In the genomic region with DNA sequence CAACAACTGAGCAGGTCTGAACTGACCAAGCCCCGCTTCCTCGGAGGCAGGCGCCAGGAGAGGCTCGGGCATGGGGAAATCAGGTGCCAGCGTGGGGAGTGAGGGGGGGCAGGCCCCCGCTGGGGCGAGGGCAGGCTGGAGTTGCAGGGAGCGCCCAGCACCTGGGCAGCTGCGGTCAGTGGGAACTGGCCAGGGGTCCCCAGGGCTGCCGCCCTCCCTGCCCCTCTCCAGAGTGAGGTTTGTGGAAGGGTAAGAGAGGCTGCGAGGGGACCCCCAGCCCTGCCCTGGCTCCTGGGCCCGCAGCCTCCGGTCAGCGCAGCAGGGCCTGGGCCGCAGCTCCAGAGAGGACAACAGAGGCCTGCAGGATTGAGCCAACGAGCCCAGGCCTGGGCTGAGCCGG, we compare ENCODE assay signal across 21 cellular contexts. TPM values are rescaled to one million over a fixed set of nuclear protein-coding genes. Genes with fewer than 3 reads are reported as not detected.
DNase-seq lines count a peak whose midpoint lies in the region; ATAC-seq, FAIRE-seq and TF ChIP-seq lines count a peak whose summit lies in the region.
"Had no signal": no experiment of that assay in that cellular context is flagged by ENCODE, and none has a peak within 500 bp of the region (broad histone marks: within the 10 kb centered on the region; RNA-seq: fewer than 3 reads in every experiment).

No MANE protein-coding gene starts in this region.

- no peak overlapping the region for H2BK15ac ChIP-seq in mesenchymal stem cell (ENCODE audit: low read depth, poor library complexity, severe bottlenecking)

- CTCF ChIA-PET in K562 (lab: Yijun Ruan, JAX; ENCODE audit: low intra/inter-chr PET ratio) = interaction anchor here (0.6 to 1.0 kb wide), 2 partner anchors 32 to 38 kb away, joined by 3 to 4 read pairs; a partner anchor contains a TSS

- H3K4me2 ChIP-seq in K562 (ENCODE audit: insufficient read depth, low read length) = no peak overlapping the region
- no peak overlapping the region for H3K4me2 ChIP-seq in mesenchymal stem cell (ENCODE audit: low read length, poor library complexity, severe bottlenecking)
- no peak overlapping the region for H3K4me2 ChIP-seq in smooth muscle cell
- H3K4me2 ChIP-seq: KMS-11 had no signal

- POLR2A ChIA-PET in K562 (lab: Yijun Ruan, JAX) = interaction anchor here (0.6 to 1.5 kb wide), 4 partner anchors 22 to 681 kb away, joined by 3 to 4 read pairs (median 3); a partner anchor contains a TSS

- H4K20me1 ChIP-seq in K562 (replicated peaks; ENCODE audit: control insufficient read depth, insufficient read depth, low read length) = peaks cover 11% of the 10 kb centered on the region; the same call in 1 of the 2 replicates
- peaks cover 29% of the 10 kb centered on the region for H4K20me1 ChIP-seq in smooth muscle cell (ENCODE audit: low read depth)

- peaks cover 27% of the 10 kb centered on the region for H3K36me3 ChIP-seq in HUES64 (ENCODE audit: insufficient read depth, low read length)
- peaks cover 40% of the 10 kb centered on the region; the same call in 2 of the 3 replicates for H3K36me3 ChIP-seq in K562 (ENCODE audit: control insufficient read depth, insufficient read depth, low read length)
- peaks cover 25 to 70% of the 10 kb centered on the region in 2 experiments for H3K36me3 ChIP-seq in mesenchymal stem cell (ENCODE audit: control insufficient read depth in 1 of 2, insufficient read depth in 2 of 2, low read depth in 1 of 2, low read length in 2 of 2)
- H3K36me3 ChIP-seq in smooth muscle cell (ENCODE audit: low read depth) = no peaks in the 10 kb centered on the region

- no peaks in the 10 kb centered on the region for H3K9me1 ChIP-seq in K562 (ENCODE audit: control insufficient read depth, insufficient read depth, low read length)

- no peak overlapping the region for H4K91ac ChIP-seq in mesenchymal stem cell (ENCODE audit: low read length)

- H2BK12ac ChIP-seq in mesenchymal stem cell (ENCODE audit: low read length in 2 of 2) = no peak overlapping the region

- H2BK5ac ChIP-seq in mesenchymal stem cell (ENCODE audit: low read depth, low read length, poor library complexity, severe bottlenecking) = no peak overlapping the region

- no peaks in the 10 kb centered on the region for H3F3A ChIP-seq in smooth muscle cell (ENCODE audit: low read depth)

- peak overlapping the region; percentile 52 for H2AK5ac ChIP-seq in mesenchymal stem cell (ENCODE audit: low read length, severe bottlenecking)

- DNase-seq in K562 (ENCODE audit: extremely low read depth in 1 of 4, low spot score in 3 of 4) (no peak), mesenchymal stem cell (no peak), smooth muscle cell (lab: John Stamatoyannopoulos, UW; ENCODE audit: unreplicated experiment) (no peak), AG08395 (ENCODE audit: low spot score) (no peak), NCI-H146 treated with DMSO at 0.1 percent for 48 hours (lab: John Stamatoyannopoulos, UW; ENCODE audit: unreplicated experiment) (no peak), MV-4-11 (lab: John Stamatoyannopoulos, UW) (no peak)
- DNase-seq in activated naive CD4-positive, alpha-beta T cell (lab: John Stamatoyannopoulos, UW) = no peak
- DNase-seq: activated CD8-positive, alpha-beta T cell treated with anti-CD3 and anti-CD28 coated beads for 36 hours; activated T-cell treated with anti-CD3 and anti-CD28 coated beads, Interleukin-2, amount 50 U/mL, for 1 hour; CD4-positive, alpha-beta T cell; central memory CD4-positive, alpha-beta T cell; erythroblast; naive thymus-derived CD4-positive, alpha-beta T cell; NCI-H1694 treated with DMSO at 0.1 percent for 48 hours; NCI-H748 treated with DMSO at 0.1 percent for 48 hours; testis had no signal

- no TSS peak for BruUV-seq in K562 (replicated peaks; lab: Mats Ljungman, UMichigan)

- TF ChIP-seq CTCF in K562 (IDR thresholded peaks at IDR 0.05 in 2 of 3, conservative IDR thresholded peaks at IDR 0.05 in 1 of 3; ENCODE audit: insufficient read depth in 2 of 3, low read depth in 1 of 3, low read length in 3 of 3) (no peak), smooth muscle cell (IDR thresholded peaks at IDR 0.05; ENCODE audit: borderline replicate concordance, insufficient read depth, poor library complexity, severe bottlenecking) (no peak)

- H2BK120ac ChIP-seq in mesenchymal stem cell (ENCODE audit: low read depth, low read length) = no peak overlapping the region

- intact Hi-C loops in K562 (cut with micrococcal nuclease) = loop anchor here (2.0 kb wide), 1 partner anchor 33 kb away; a partner anchor contains a TSS

- H3K9me3 ChIP-seq in HUES64 (ENCODE audit: insufficient read depth, low read depth, low read length) (no peaks in the 10 kb centered on the region), K562 (replicated peaks; ENCODE audit: control insufficient read depth, insufficient read depth, low read depth, low read length) (no peaks in the 10 kb centered on the region), mesenchymal stem cell (ENCODE audit: control insufficient read depth, low read length) (no peaks in the 10 kb centered on the region), smooth muscle cell (replicated peaks; ENCODE audit: low read depth) (no peaks in the 10 kb centered on the region)
- H3K9me3 ChIP-seq: HAP-1, testis had no signal

- no peak for TF ChIP-seq EP300 in K562 (IDR thresholded peaks at IDR 0.05; ENCODE audit: low read length)

- WGBS in HUES64 = 94% methylated on average over 17 of the region's 17 CpGs
- 94% methylated on average over 14 of the region's 17 CpGs for WGBS in K562 (ENCODE audit: insufficient coverage, low coverage, missing lambda C conversion rate)
- 95% methylated on average over 15 of the region's 17 CpGs for WGBS in mesenchymal stem cell
- WGBS in smooth muscle cell (ENCODE audit: low lambda C conversion rate) = 86% methylated on average over 14 of the region's 17 CpGs

- TF ChIP-seq POLR2A in K562 (conservative IDR thresholded peaks at IDR 0.05) = no peak

- no peak overlapping the region for H3K27ac ChIP-seq in HUES64 (ENCODE audit: low read depth, low read length)
- peak overlapping the region; percentile 5; the same call in 1 of the 3 replicates for H3K27ac ChIP-seq in K562 (ENCODE audit: extremely low read depth, low read depth, low read length)
- H3K27ac ChIP-seq in mesenchymal stem cell (ENCODE audit: low read length, poor library complexity, severe bottlenecking) = no peak overlapping the region
- peak overlapping the region; percentile 96 for H3K27ac ChIP-seq in smooth muscle cell (ENCODE audit: low read depth)
- H3K27ac ChIP-seq: KMS-11 had no signal

- H3K4me1 ChIP-seq in HUES64 (ENCODE audit: insufficient read depth, low read length) (peaks cover 22% of the 10 kb centered on the region; the same call in 1 of the 2 replicates), K562 (replicated peaks in 1 of 2; ENCODE audit: control insufficient read depth in 2 of 2, insufficient read depth in 2 of 2, low read length in 2 of 2) (peaks cover 34 to 80% of the 10 kb centered on the region in 2 experiments), mesenchymal stem cell (ENCODE audit: control insufficient read depth, insufficient read depth, low read depth, low read length) (peaks cover 81% of the 10 kb centered on the region), smooth muscle cell (ENCODE audit: low read depth) (peaks cover 15% of the 10 kb centered on the region)
- H3K4me1 ChIP-seq: HAP-1 had no signal

- no peak overlapping the region for H3K4ac ChIP-seq in mesenchymal stem cell (ENCODE audit: low read depth in 1 of 2, low read length in 2 of 2)

- H3K4me3 ChIP-seq in HUES64 (ENCODE audit: low read length) (no peak overlapping the region), K562 (no peak overlapping the region), mesenchymal stem cell (ENCODE audit: insufficient read depth in 1 of 2, low read depth in 1 of 2, low read length in 2 of 2) (no peak overlapping the region), smooth muscle cell (no peak overlapping the region)
- H3K4me3 ChIP-seq: HAP-1, testis had no signal

- no peak overlapping the region for H3K18ac ChIP-seq in mesenchymal stem cell (ENCODE audit: low read depth in 1 of 2, low read length in 2 of 2)

- H3K79me2 ChIP-seq in K562 (ENCODE audit: control insufficient read depth, insufficient read depth, low read length) (peaks cover 42% of the 10 kb centered on the region), smooth muscle cell (ENCODE audit: low read depth) (peaks cover 14% of the 10 kb centered on the region)

- no peaks in the 10 kb centered on the region for H3K27me3 ChIP-seq in HUES64 (ENCODE audit: insufficient read depth, low read length)
- H3K27me3 ChIP-seq in K562 (ENCODE audit: control insufficient read depth in 2 of 2, insufficient read depth in 2 of 2, low read length in 2 of 2) = no peaks in the 10 kb centered on the region
- no peaks in the 10 kb centered on the region for H3K27me3 ChIP-seq in mesenchymal stem cell (ENCODE audit: control insufficient read depth in 1 of 2, insufficient read depth in 1 of 2, low read length in 2 of 2)
- H3K27me3 ChIP-seq in smooth muscle cell (ENCODE audit: low read depth) = no peaks in the 10 kb centered on the region
- H3K27me3 ChIP-seq: testis had no signal

- no peak for TF ChIP-seq RAD21 in K562 (CRISPR knock-in tag; conservative IDR thresholded peaks at IDR 0.05 in 1 of 2, IDR thresholded peaks at IDR 0.05 in 1 of 2)

- H3K14ac ChIP-seq in mesenchymal stem cell (ENCODE audit: low read length in 2 of 2) = no peak overlapping the region

- 0 out of 2 replicates have a peak overlapping the region, but pooled peaks have one; percentile 11 for H3K9ac ChIP-seq in HUES64 (ENCODE audit: low read depth, low read length)
- peak overlapping the region in 1 of 2 experiments; percentile 69; a peak in 2 of 4 replicates for H3K9ac ChIP-seq in K562 (ENCODE audit: insufficient read depth in 1 of 2, low read depth in 2 of 2, low read length in 2 of 2)
- H3K9ac ChIP-seq in mesenchymal stem cell (ENCODE audit: low read length) = no peak overlapping the region
- H3K9ac ChIP-seq in smooth muscle cell (ENCODE audit: low read depth) = no peak overlapping the region
- H3K9ac ChIP-seq: KMS-11 had no signal

- in situ Hi-C loops in K562 (cut with MboI) = no loop called here

- no peak for ATAC-seq in K562
- ATAC-seq: activated CD8-positive, alpha-beta T cell treated with anti-CD3 and anti-CD28 coated beads for 36 hours; naive thymus-derived CD4-positive, alpha-beta T cell had no signal

- H4K8ac ChIP-seq in mesenchymal stem cell (ENCODE audit: low read length) = no peak overlapping the region

- H2AFZ ChIP-seq in K562 (ENCODE audit: low read depth, low read length) (no peak overlapping the region), mesenchymal stem cell (ENCODE audit: low read depth, low read length) (no peak overlapping the region), smooth muscle cell (ENCODE audit: low read depth) (no peak overlapping the region)

- peaks cover 8% of the 10 kb centered on the region for H3K79me1 ChIP-seq in mesenchymal stem cell (replicated peaks; ENCODE audit: low read length, poor library complexity, severe bottlenecking)

- H3K23ac ChIP-seq in mesenchymal stem cell (ENCODE audit: low read length in 2 of 2) = no peak overlapping the region

- FAIRE-seq in K562 (lab: Jason Lieb, UNC) = no peak
- FAIRE-seq: frontal cortex had no signal

RNA-seq across cellular contexts. Expression of a gene that starts 32.5 kb away (rescaled TPM):
- polyA plus RNA-seq in HUES64 (2013, experiment 1 of 2) = 16.9 TPM
- 17.9 TPM for polyA plus RNA-seq in HUES64 (2013, experiment 2 of 2)
- 21.1 and 62.3 TPM in 2 replicates for total RNA-seq in K562 (2011; cell fraction: chromatin; rRNA removed; ENCODE audit: low replicate concordance)
- 28.3 and 30.5 TPM in 2 replicates for total RNA-seq in K562 (2011; cell fraction: nucleolus; rRNA removed)
- total RNA-seq in K562 (2011; cell fraction: nucleoplasm; rRNA removed) = 15.8 and 17.5 TPM in 2 replicates
- total RNA-seq in K562 (2014; rRNA removed) (6.0 and 10.7 TPM in 2 replicates), K562 (2014; rRNA removed; fragmentation: Illumina TruSeq; extraction: Trizol) (1.4 and 1.9 TPM in 2 replicates), K562 (2015; rRNA removed; fragmentation: Illumina TruSeq; extraction: Trizol) (4.1 and 5.3 TPM in 2 replicates), K562 (2021) (21.4 and 22.1 TPM in 2 replicates), smooth muscle cell (8.2 and 13.2 TPM in 2 replicates)
- polyA plus RNA-seq in K562 (2011; rRNA removed) (2.9 and 5.8 TPM in 2 replicates), K562 (2014; fragmentation: Illumina TruSeq; extraction: Trizol) (8.0 and 11.3 TPM in 2 replicates), K562 (2014; fragmentation: Nextera tagmentation; extraction: Ambion mirVana) (under 1 TPM; 0.38 to 0.61 TPM), K562 (2014; rRNA removed) (7.6 and 8.3 TPM in 2 replicates), smooth muscle cell (27.2 and 29.9 TPM in 2 replicates)
- polyA plus RNA-seq in K562 (2011; cell fraction: cytosol; rRNA removed) = 2.9 and 6.4 TPM in 2 replicates
- polyA plus RNA-seq in K562 (2011; cell fraction: nucleus; rRNA removed) = 9.4 and 20.2 TPM in 2 replicates
- 16.8 and 22.4 TPM in 2 replicates for polyA plus RNA-seq in K562 (2012)
- 5.1 and 9.5 TPM in 2 replicates for polyA minus RNA-seq in K562 (2011; rRNA and poly(A)+ RNA removed)
- polyA minus RNA-seq in K562 (2011; cell fraction: cytosol; rRNA and poly(A)+ RNA removed) = 15.8 and 26.9 TPM in 2 replicates
- 13.1 and 15.9 TPM in 2 replicates for polyA minus RNA-seq in K562 (2011; cell fraction: nucleus; rRNA and poly(A)+ RNA removed)
- polyA plus RNA-seq in mesenchymal stem cell (2013, experiment 1 of 2) = 52.2 TPM
- polyA plus RNA-seq in mesenchymal stem cell (2013, experiment 2 of 2) = 51.8 TPM

RNA-seq across cellular contexts. Expression of a gene that starts 40.4 kb away (rescaled TPM):
- polyA plus RNA-seq in HUES64 (2013, experiment 1 of 2) = 5.8 TPM
- polyA plus RNA-seq in HUES64 (2013, experiment 2 of 2) = 8.7 TPM
- 1.8 and 7.1 TPM in 2 replicates for total RNA-seq in K562 (2011; cell fraction: chromatin; rRNA removed; ENCODE audit: low replicate concordance)
- total RNA-seq in K562 (2011; cell fraction: nucleolus; rRNA removed) = 2.9 and 3.5 TPM in 2 replicates
- 1.8 and 2.6 TPM in 2 replicates for total RNA-seq in K562 (2011; cell fraction: nucleoplasm; rRNA removed)
- total RNA-seq in K562 (2014; rRNA removed) (0.82 and 1.3 TPM in 2 replicates), K562 (2014; rRNA removed; fragmentation: Illumina TruSeq; extraction: Trizol) (0.11 and 0.38 TPM in 2 replicates), K562 (2015; rRNA removed; fragmentation: Illumina TruSeq; extraction: Trizol) (0.34 and 0.58 TPM in 2 replicates), K562 (2021) (0.92 and 2.4 TPM in 2 replicates), smooth muscle cell (1.7 and 6.2 TPM in 2 replicates)
- polyA plus RNA-seq in K562 (2011; rRNA removed) (1.8 and 2.2 TPM in 2 replicates), K562 (2014; fragmentation: Illumina TruSeq; extraction: Trizol) (0.54 and 1.1 TPM in 2 replicates), K562 (2014; fragmentation: Nextera tagmentation; extraction: Ambion mirVana) (under 1 TPM in 1 of 2 experiments, not detected in 1; 0.11 TPM), K562 (2014; rRNA removed) (0.56 and 0.73 TPM in 2 replicates), smooth muscle cell (1.2 and 9.0 TPM in 2 replicates)
- 1.9 and 5.2 TPM in 2 replicates for polyA plus RNA-seq in K562 (2011; cell fraction: cytosol; rRNA removed)
- polyA plus RNA-seq in K562 (2011; cell fraction: nucleus; rRNA removed) = 4.3 and 9.8 TPM in 2 replicates
- 3.2 and 4.0 TPM in 2 replicates for polyA plus RNA-seq in K562 (2012)
- 1.5 and 1.9 TPM in 2 replicates for polyA minus RNA-seq in K562 (2011; rRNA and poly(A)+ RNA removed)
- polyA minus RNA-seq in K562 (2011; cell fraction: cytosol; rRNA and poly(A)+ RNA removed) = 0.86 and 2.2 TPM in 2 replicates
- polyA minus RNA-seq in K562 (2011; cell fraction: nucleus; rRNA and poly(A)+ RNA removed) = 2.3 and 3.4 TPM in 2 replicates
- polyA plus RNA-seq in mesenchymal stem cell (2013, experiment 1 of 2) = not detected
- polyA plus RNA-seq in mesenchymal stem cell (2013, experiment 2 of 2) = not detected
- total RNA-seq: frontal cortex, osteoblast had no signal

RNA-seq across cellular contexts. Expression of a gene that starts 41.2 kb away (rescaled TPM):
- polyA plus RNA-seq in HUES64 (2013, experiment 1 of 2) = 20.4 TPM
- polyA plus RNA-seq in HUES64 (2013, experiment 2 of 2) = 19.5 TPM
- 35.4 and 89.8 TPM in 2 replicates for total RNA-seq in K562 (2011; cell fraction: chromatin; rRNA removed; ENCODE audit: low replicate concordance)
- 60.3 and 65.9 TPM in 2 replicates for total RNA-seq in K562 (2011; cell fraction: nucleolus; rRNA removed)
- total RNA-seq in K562 (2011; cell fraction: nucleoplasm; rRNA removed) = 35.3 and 37.6 TPM in 2 replicates
- total RNA-seq in K562 (2014; rRNA removed) (46.5 and 57.8 TPM in 2 replicates), K562 (2014; rRNA removed; fragmentation: Illumina TruSeq; extraction: Trizol) (7.6 and 7.9 TPM in 2 replicates), K562 (2015; rRNA removed; fragmentation: Illumina TruSeq; extraction: Trizol) (25.6 and 27.3 TPM in 2 replicates), K562 (2021) (42.1 and 49.2 TPM in 2 replicates), smooth muscle cell (16.7 and 17.5 TPM in 2 replicates)
- polyA plus RNA-seq in K562 (2011; rRNA removed) (15.0 and 19.4 TPM in 2 replicates), K562 (2014; fragmentation: Illumina TruSeq; extraction: Trizol) (9.6 and 20.4 TPM in 2 replicates), K562 (2014; fragmentation: Nextera tagmentation; extraction: Ambion mirVana) (under 1 TPM; 0.15 to 0.52 TPM), K562 (2014; rRNA removed) (35.0 and 36.4 TPM in 2 replicates), smooth muscle cell (17.3 and 22.5 TPM in 2 replicates)
- 21.9 and 50.9 TPM in 2 replicates for polyA plus RNA-seq in K562 (2011; cell fraction: cytosol; rRNA removed)
- 54.2 and 84.9 TPM in 2 replicates for polyA plus RNA-seq in K562 (2011; cell fraction: nucleus; rRNA removed)
- polyA plus RNA-seq in K562 (2012) = 22.8 and 28.5 TPM in 2 replicates
- 4.5 and 9.4 TPM in 2 replicates for polyA minus RNA-seq in K562 (2011; rRNA and poly(A)+ RNA removed)
- polyA minus RNA-seq in K562 (2011; cell fraction: cytosol; rRNA and poly(A)+ RNA removed) = 13.0 and 16.6 TPM in 2 replicates
- 9.6 and 12.0 TPM in 2 replicates for polyA minus RNA-seq in K562 (2011; cell fraction: nucleus; rRNA and poly(A)+ RNA removed)
- 16.6 TPM for polyA plus RNA-seq in mesenchymal stem cell (2013, experiment 1 of 2)
- 16.4 TPM for polyA plus RNA-seq in mesenchymal stem cell (2013, experiment 2 of 2)

Comparison
In these comparisons a context has a peak if more than half of its experiments do, and no peak if none do; other contexts are left out.
1. H3K27ac ChIP-seq: peak in K562 (single experiment) and smooth muscle cell (single experiment); none in HUES64 (single experiment) and mesenchymal stem cell (single experiment).